Comparison of ENCODE assay signal across 10 cellular contexts in genomic region chr13:51995677-51996551, GRCh38. TPM values are rescaled to one million over a fixed set of nuclear protein-coding genes. Genes with fewer than 3 reads are reported as not detected.
DNase-seq lines count a peak whose midpoint lies in the region; ATAC-seq and TF ChIP-seq lines count a peak whose summit lies in the region.
"Had no signal": no experiment of that assay in that cellular context is flagged by ENCODE, and none has a peak within 500 bp of the region (broad histone marks: within the 10 kb centered on the region; RNA-seq: fewer than 3 reads in every experiment).

No MANE protein-coding gene starts in this region.

- intact Hi-C loops in breast epithelium (cut with DNase I; ENCODE audit: low total_unique reads) (loop anchor here (10.0 kb wide), 1 partner anchor 129 kb away; the partner anchor contains the start of gene NEK5), left colon (cut with DNase I, micrococcal nuclease) (no loop called here)

- no peaks in the 10 kb centered on the region for H3K9me3 ChIP-seq in breast epithelium
- H3K9me3 ChIP-seq in suprapubic skin = no peaks in the 10 kb centered on the region

- 19% methylated on average over 9 of the region's 9 CpGs for WGBS in suprapubic skin

- H3K27ac Mint-ChIP-seq in glutamatergic neuron (ENCODE audit: unreplicated experiment) = no peak overlapping the region

- H3K4me3 ChIP-seq in breast epithelium (peak overlapping the region in 2 of 3 donors; percentile 9 to 22), suprapubic skin (no peak overlapping the region)

- peak; percentile 19 for DNase-seq in DMS53 (lab: John Stamatoyannopoulos, UW)
- no peak for DNase-seq in DMS53 treated with DMSO at 0.1 percent for 48 hours (lab: John Stamatoyannopoulos, UW; ENCODE audit: unreplicated experiment)
- DNase-seq in breast epithelium (ENCODE audit: low spot score in 2 of 2) = no peak
- peak; percentile 57 to 72 for DNase-seq in left colon
- DNase-seq in suprapubic skin (ENCODE audit: low spot score in 2 of 2) = no peak
- DNase-seq in amniotic stem cell (lab: John Stamatoyannopoulos, UW) = no peak
- DNase-seq in glutamatergic neuron = no peak
- DNase-seq in RKO (ENCODE audit: low spot score) = no peak
- DNase-seq: effector CD4-positive, alpha-beta T cell had no signal

- H3K27ac ChIP-seq in breast epithelium = peak overlapping the region; percentile 63 to 67
- H3K27ac ChIP-seq in suprapubic skin = peak overlapping the region; percentile 12

- peaks cover 24% of the 10 kb centered on the region for H3K4me1 Mint-ChIP-seq in glutamatergic neuron (ENCODE audit: low read depth, unreplicated experiment)

- H3K36me3 Mint-ChIP-seq in glutamatergic neuron (ENCODE audit: unreplicated experiment) = no peaks in the 10 kb centered on the region

- H3K27me3 ChIP-seq in breast epithelium (no peaks in the 10 kb centered on the region), suprapubic skin (no peaks in the 10 kb centered on the region)

- H3K27me3 Mint-ChIP-seq in glutamatergic neuron (ENCODE audit: unreplicated experiment) = no peaks in the 10 kb centered on the region

- H3K4me3 Mint-ChIP-seq in glutamatergic neuron (ENCODE audit: unreplicated experiment) = no peak overlapping the region
- H3K4me3 Mint-ChIP-seq: nephron had no signal

- H3K36me3 ChIP-seq in breast epithelium (no peaks in the 10 kb centered on the region), suprapubic skin (no peaks in the 10 kb centered on the region)

- no peaks in the 10 kb centered on the region for H3K4me1 ChIP-seq in breast epithelium
- H3K4me1 ChIP-seq in suprapubic skin = peaks cover 23% of the 10 kb centered on the region

- TF ChIP-seq POLR2A in breast epithelium (IDR thresholded peaks at IDR 0.05) (no peak), suprapubic skin (IDR thresholded peaks at IDR 0.05) (no peak)

- H3K9me3 Mint-ChIP-seq in glutamatergic neuron (ENCODE audit: unreplicated experiment) = peaks cover 2% of the 10 kb centered on the region
- H3K9me3 Mint-ChIP-seq: nephron had no signal

- no peak for TF ChIP-seq EP300 in suprapubic skin (IDR thresholded peaks at IDR 0.05)

- ATAC-seq in left colon = peak; percentile 90

- TF ChIP-seq CTCF in breast epithelium (IDR thresholded peaks at IDR 0.05) (no peak), suprapubic skin (IDR thresholded peaks at IDR 0.05) (no peak), glutamatergic neuron (IDR thresholded peaks at IDR 0.05; ENCODE audit: partially characterized antibody, unreplicated experiment) (no peak)

RNA-seq across cellular contexts. Expression of gene ATP7B, which starts 15.3 kb away (rescaled TPM):
- 1 to 10 TPM; 6.9 to 9.2 (median 7.2) TPM for total RNA-seq in breast epithelium
- 10 to 100 TPM; 18.5 to 27.6 TPM for total RNA-seq in left colon
- total RNA-seq in suprapubic skin = 1 to 10 TPM; 2.0 to 8.3 (median 5.1) TPM
- total RNA-seq in glutamatergic neuron (ENCODE audit: unreplicated experiment) = 17.4 TPM

RNA-seq across cellular contexts. Expression of gene ALG11, which starts 16.3 kb away (rescaled TPM):
- total RNA-seq in breast epithelium = 10 to 100 TPM; 25.6 to 29.0 (median 28.1) TPM
- total RNA-seq in left colon = 10 to 100 TPM; 37.2 to 37.7 TPM
- total RNA-seq in suprapubic skin = 10 to 100 TPM in 3 of 4 donors, 1 to 10 TPM in 1; 7.4 to 23.7 (median 13.2) TPM
- total RNA-seq in glutamatergic neuron (ENCODE audit: unreplicated experiment) = 46.4 TPM

RNA-seq across cellular contexts. Expression of gene UTP14C, which starts 28.6 kb away (rescaled TPM):
- 10 to 100 TPM; 17.3 to 22.2 (median 20.3) TPM for total RNA-seq in breast epithelium
- total RNA-seq in left colon = 10 to 100 TPM; 19.9 to 20.9 TPM
- total RNA-seq in suprapubic skin = 10 to 100 TPM in 2 of 4 donors, 1 to 10 TPM in 2; 8.7 to 13.6 (median 10.3) TPM
- 19.1 TPM for total RNA-seq in glutamatergic neuron (ENCODE audit: unreplicated experiment)

Comparison
In these comparisons a context has a peak if more than half of its experiments do, and no peak if none do; other contexts are left out.
1. DNase-seq: peak in DMS53 (single experiment) and left colon (2 of 2); none in DMS53 treated with DMSO at 0.1 percent for 48 hours (single experiment), breast epithelium (0 of 2), suprapubic skin (0 of 2), amniotic stem cell (single experiment), glutamatergic neuron (single experiment) and RKO (single experiment).